In genomic region chr1:233518344-233518743, GRCh38 we compare ENCODE assay signal across 8 cellular contexts.
A peak's percentile ranks its signal among the peaks of the same experiment; 100 is the strongest.
DNase-seq lines count a peak whose midpoint lies in the region; ATAC-seq, FAIRE-seq and TF ChIP-seq lines count a peak whose summit lies in the region.

No MANE protein-coding gene starts in this region.

- H3K9me3 ChIP-seq in HAP-1 (no peaks in the 10 kb centered on the region), RWPE2 (ENCODE audit: severe bottlenecking) (no peaks in the 10 kb centered on the region)

- H3K27ac Mint-ChIP-seq in stimulated activated naive CD8-positive, alpha-beta T cell treated with anti-CD3 and anti-CD28 coated beads, Interleukin-15, amount 100 ng/mL, for 72 hours, result peak overlapping the region in 1 of 2 donors; percentile 17
- no peak overlapping the region for H3K27ac Mint-ChIP-seq in T-helper 2 cell treated with Interferon-gamma antibody and Interleukin-4, amounts not matched to agents 5 μg/mL and 100 μg/mL, for 36 hours

- H3K27me3 Mint-ChIP-seq in stimulated activated naive CD8-positive, alpha-beta T cell treated with anti-CD3 and anti-CD28 coated beads, Interleukin-15, amount 100 ng/mL, for 72 hours, result peaks cover 5% of the 10 kb centered on the region
- no peaks in the 10 kb centered on the region for H3K27me3 Mint-ChIP-seq in T-helper 2 cell treated with Interferon-gamma antibody and Interleukin-4, amounts not matched to agents 5 μg/mL and 100 μg/mL, for 36 hours (ENCODE audit: low read depth)

- in situ Hi-C loops in HAP-1 (cut with MboI; ENCODE audit: low sequenced_read_pairs), result no loop called here

- H3K4me3 ChIP-seq in HAP-1 (no peak overlapping the region), RWPE2 (ENCODE audit: severe bottlenecking) (no peak overlapping the region), fibroblast of villous mesenchyme (ENCODE audit: low read depth, low read length) (no peak overlapping the region)

- peak; percentile 28 for DNase-seq in D721Med (ENCODE audit: insufficient read length, low spot score)
- DNase-seq in HAP-1 (ENCODE audit: low spot score in 2 of 2), result peak; percentile 11 to 68
- no peak for DNase-seq in RWPE2 (ENCODE audit: low spot score)
- peak; percentile 25 for DNase-seq in fibroblast of villous mesenchyme (ENCODE audit: low read depth)
- peak; percentile 9 to 13 for DNase-seq in stimulated activated naive CD8-positive, alpha-beta T cell treated with anti-CD3 and anti-CD28 coated beads, Interleukin-15, amount 100 ng/mL, for 72 hours
- DNase-seq in NCI-H2227 treated with DMSO at 0.1 percent for 48 hours (lab: John Stamatoyannopoulos, UW), result no peak
- no peak for DNase-seq in T-helper 2 cell treated with Interferon-gamma antibody and Interleukin-4, amounts not matched to agents 5 μg/mL and 100 μg/mL, for 36 hours (ENCODE audit: low spot score)

- no peak overlapping the region for H3K27ac ChIP-seq in RWPE2 (ENCODE audit: poor library complexity, severe bottlenecking)

- peaks cover 5% of the 10 kb centered on the region; the same call in 1 of the 2 replicates for H3K4me1 ChIP-seq in HAP-1
- peaks cover 13% of the 10 kb centered on the region for H3K4me1 ChIP-seq in RWPE2 (ENCODE audit: insufficient read depth, poor library complexity, severe bottlenecking)

- H3K4me1 Mint-ChIP-seq in stimulated activated naive CD8-positive, alpha-beta T cell treated with anti-CD3 and anti-CD28 coated beads, Interleukin-15, amount 100 ng/mL, for 72 hours, result no peaks in the 10 kb centered on the region
- H3K4me1 Mint-ChIP-seq in T-helper 2 cell treated with Interferon-gamma antibody and Interleukin-4, amounts not matched to agents 5 μg/mL and 100 μg/mL, for 36 hours (ENCODE audit: low read depth), result no peaks in the 10 kb centered on the region

- no peak for FAIRE-seq in D721Med (lab: Jason Lieb, UNC)

- ATAC-seq in RWPE2 (ENCODE audit: low read depth), result no peak
- ATAC-seq in stimulated activated naive CD8-positive, alpha-beta T cell treated with anti-CD3 and anti-CD28 coated beads, Interleukin-15, amount 100 ng/mL, for 72 hours, result no peak
- no peak for ATAC-seq in HG03460 (IDR thresholded peaks at IDR 0.05; ENCODE audit: unreplicated experiment)

- H3K36me3 ChIP-seq in HAP-1 (replicated peaks), result no peaks in the 10 kb centered on the region
- no peaks in the 10 kb centered on the region for H3K36me3 ChIP-seq in RWPE2 (ENCODE audit: low read depth)

- TF ChIP-seq CTCF in D721Med (IDR thresholded peaks at IDR 0.05; ENCODE audit: insufficient read depth, missing control alignments), result peak; percentile 65
- TF ChIP-seq CTCF in RWPE2 (IDR thresholded peaks at IDR 0.05; ENCODE audit: poor library complexity, severe bottlenecking), result peak; percentile 32
- peak; percentile 54 for TF ChIP-seq CTCF in fibroblast of villous mesenchyme (IDR thresholded peaks at IDR 0.05; ENCODE audit: insufficient read depth, low read depth, low read length)

- H3K27me3 ChIP-seq in HAP-1 (ENCODE audit: low read depth) (no peaks in the 10 kb centered on the region), RWPE2 (ENCODE audit: insufficient read depth, poor library complexity, severe bottlenecking) (no peaks in the 10 kb centered on the region)

- H3K4me3 Mint-ChIP-seq in stimulated activated naive CD8-positive, alpha-beta T cell treated with anti-CD3 and anti-CD28 coated beads, Interleukin-15, amount 100 ng/mL, for 72 hours, result no peak overlapping the region
- H3K4me3 Mint-ChIP-seq in T-helper 2 cell treated with Interferon-gamma antibody and Interleukin-4, amounts not matched to agents 5 μg/mL and 100 μg/mL, for 36 hours, result no peak overlapping the region

- H3K9me3 Mint-ChIP-seq in stimulated activated naive CD8-positive, alpha-beta T cell treated with anti-CD3 and anti-CD28 coated beads, Interleukin-15, amount 100 ng/mL, for 72 hours, result peaks cover 8 to 10% of the 10 kb centered on the region in 2 donors
- peaks cover 7% of the 10 kb centered on the region for H3K9me3 Mint-ChIP-seq in T-helper 2 cell treated with Interferon-gamma antibody and Interleukin-4, amounts not matched to agents 5 μg/mL and 100 μg/mL, for 36 hours

- H3K36me3 Mint-ChIP-seq in T-helper 2 cell treated with Interferon-gamma antibody and Interleukin-4, amounts not matched to agents 5 μg/mL and 100 μg/mL, for 36 hours (ENCODE audit: low read depth), result no peaks in the 10 kb centered on the region

Comparison
In these comparisons a context has a peak if more than half of its experiments do, and no peak if none do; other contexts are left out.
1. DNase-seq: peak in D721Med (single experiment), HAP-1 (2 of 2), fibroblast of villous mesenchyme (single experiment) and stimulated activated naive CD8-positive, alpha-beta T cell treated with anti-CD3 and anti-CD28 coated beads, Interleukin-15, amount 100 ng/mL, for 72 hours (2 of 2); none in RWPE2 (single experiment), NCI-H2227 treated with DMSO at 0.1 percent for 48 hours (single experiment) and T-helper 2 cell treated with Interferon-gamma antibody and Interleukin-4, amounts not matched to agents 5 μg/mL and 100 μg/mL, for 36 hours (single experiment).
2. Peak in every context shown above with its lines, with median percentiles within 50 percentile points of each other: CTCF ChIP-seq.